In genomic region chr19:49677232-49677881, GRCh38 we compare ENCODE assay signal across 1 cellular context.
TF ChIP-seq lines count a peak whose summit lies in the region.

Gene PRMT1 (plus strand): TSS chr19:49677271. CDS start chr19:49677281, 10 bp downstream.

TF ChIP-seq in K562, 482 proteins besides CTCF, POLR2A, EP300 and RAD21 (continued from another document and continues in another):
- TF ChIP-seq RNF219 (CRISPR knock-in tag; IDR thresholded peaks at IDR 0.05) (no peak), TRIM28 (IDR thresholded peaks at IDR 0.05) (no peak), ZNF592 (IDR thresholded peaks at IDR 0.05) (no peak), PKNOX1 (IDR thresholded peaks at IDR 0.05) (no peak), CGGBP1 (CRISPR knock-in tag; IDR thresholded peaks at IDR 0.05) (peak; percentile 32; the same call in 1 of the 2 replicates), CXXC5 (CRISPR knock-in tag; IDR thresholded peaks at IDR 0.05) (peak; percentile 25), SIN3A (IDR thresholded peaks at IDR 0.05; ENCODE audit: borderline replicate concordance in 2 of 2, control insufficient read depth in 1 of 2, low read depth in 2 of 2, low read length in 2 of 2) (peak; percentile 94 to 97), RERE (CRISPR knock-in tag; IDR thresholded peaks at IDR 0.05; ENCODE audit: borderline replicate concordance) (no peak), CHD1 (IDR thresholded peaks at IDR 0.05; ENCODE audit: low read length) (peak; percentile 98), ZNF395 (CRISPR knock-in tag; IDR thresholded peaks at IDR 0.05) (no peak), FOXK2 (conservative IDR thresholded peaks at IDR 0.05 in 1 of 2, IDR thresholded peaks at IDR 0.05 in 1 of 2; ENCODE audit: low read depth in 2 of 2) (peak in 1 of 2 experiments; percentile 64; a peak in 2 of 4 replicates), ZSCAN32 (CRISPR knock-in tag; IDR thresholded peaks at IDR 0.05) (no peak), ZNF175 (CRISPR knock-in tag; IDR thresholded peaks at IDR 0.05; ENCODE audit: low read depth) (no peak), ZBTB26 (CRISPR knock-in tag; IDR thresholded peaks at IDR 0.05) (0 out of 2 replicates have a peak, but pooled peaks have one; percentile 44), ZNF165 (CRISPR knock-in tag; IDR thresholded peaks at IDR 0.05; ENCODE audit: borderline replicate concordance) (no peak), TRIM25 (IDR thresholded peaks at IDR 0.05; ENCODE audit: borderline replicate concordance) (no peak), CREB3L1 (IDR thresholded peaks at IDR 0.05; ENCODE audit: borderline replicate concordance, low read depth) (peak; percentile 82), RFX7 (CRISPR knock-in tag; IDR thresholded peaks at IDR 0.05) (0 out of 2 replicates have a peak, but pooled peaks have one; percentile 74), REST (CRISPR knock-in tag; IDR thresholded peaks at IDR 0.05; ENCODE audit: low read depth) (peak; percentile 77; the same call in 1 of the 2 replicates), ZNF785 (CRISPR knock-in tag; IDR thresholded peaks at IDR 0.05) (no peak), USF1 (CRISPR knock-in tag; IDR thresholded peaks at IDR 0.05) (peak; percentile 83), THRA (IDR thresholded peaks at IDR 0.05) (no peak)
